In genomic region chr17:4934173-4934979, GRCh38 we compare ENCODE assay signal across 8 cellular contexts. TPM values are rescaled to one million over a fixed set of nuclear protein-coding genes. Genes with fewer than 3 reads are reported as not detected.
DNase-seq lines count a peak whose midpoint lies in the region; ATAC-seq and TF ChIP-seq lines count a peak whose summit lies in the region.

No MANE protein-coding gene starts in this region.

- H3K9me3 Mint-ChIP-seq in activated naive CD4-positive, alpha-beta T cell treated with anti-CD3 and anti-CD28 coated beads for 36 hours: no peaks in the 10 kb centered on the region

- H3K27me3 ChIP-seq in body of pancreas: no peaks in the 10 kb centered on the region
- no peaks in the 10 kb centered on the region for H3K27me3 ChIP-seq in vagina

- H3K4me1 ChIP-seq in body of pancreas (peaks cover 18% of the 10 kb centered on the region), vagina (peaks cover 27% of the 10 kb centered on the region)

- CTCF ChIA-PET in activated naive CD4-positive, alpha-beta T cell treated with anti-CD3 and anti-CD28 coated beads for 36 hours (lab: Charles Lee): interaction anchor here (1.0 kb wide), 1 partner anchor 53 kb away, joined by 4 read pairs; the partner anchor contains the start of gene CAMTA2

- H3K27ac ChIP-seq in body of pancreas: no peak overlapping the region
- H3K27ac ChIP-seq in vagina: no peak overlapping the region

- H3K27me3 Mint-ChIP-seq in activated naive CD4-positive, alpha-beta T cell treated with anti-CD3 and anti-CD28 coated beads for 36 hours (ENCODE audit: low read depth): peaks cover 2% of the 10 kb centered on the region

- H3K36me3 ChIP-seq in body of pancreas (replicated peaks in 1 of 2; ENCODE audit: insufficient read depth in 1 of 2, low read depth in 2 of 2) (peaks cover 0 to 9% of the 10 kb centered on the region in 2 donors), vagina (peaks cover 0 to 20% of the 10 kb centered on the region in 2 donors)

- no peak overlapping the region for H3K27ac Mint-ChIP-seq in activated naive CD4-positive, alpha-beta T cell treated with anti-CD3 and anti-CD28 coated beads for 36 hours

- no peak overlapping the region for H3K4me3 ChIP-seq in body of pancreas
- no peak overlapping the region for H3K4me3 ChIP-seq in vagina

- peaks cover 22% of the 10 kb centered on the region for H3K36me3 Mint-ChIP-seq in activated naive CD4-positive, alpha-beta T cell treated with anti-CD3 and anti-CD28 coated beads for 36 hours (ENCODE audit: low read depth)

- intact Hi-C loops in activated naive CD4-positive, alpha-beta T cell treated with anti-CD3 and anti-CD28 coated beads for 36 hours (cut with micrococcal nuclease): no loop called here
- intact Hi-C loops in body of pancreas (cut with DNase I): no loop called here
- intact Hi-C loops in vagina (cut with DNase I): no loop called here

- DNase-seq in activated naive CD4-positive, alpha-beta T cell treated with anti-CD3 and anti-CD28 coated beads for 36 hours: peak; percentile 19
- no peak for DNase-seq in activated naive CD4-positive, alpha-beta T cell treated with anti-CD3 and anti-CD28 coated beads, Interleukin-2, amount 50 U/mL, for 16 hours
- peak; percentile 58 for DNase-seq in NCI-H226
- DNase-seq in body of pancreas: peak in 3 of 4 donors; percentile 33 to 52 (median 35)
- peak; percentile 30 for DNase-seq in medulla oblongata (ENCODE audit: extremely low spot score)
- no peak for DNase-seq in NCI-H1092 treated with DMSO at 0.1 percent for 48 hours (lab: John Stamatoyannopoulos, UW)
- DNase-seq in vagina (ENCODE audit: extremely low spot score in 2 of 2): no peak

- no peak for TF ChIP-seq POLR2A in body of pancreas (IDR thresholded peaks at IDR 0.05)
- TF ChIP-seq POLR2A in vagina (IDR thresholded peaks at IDR 0.05): no peak

- no peak overlapping the region for H3K4me3 Mint-ChIP-seq in activated naive CD4-positive, alpha-beta T cell treated with anti-CD3 and anti-CD28 coated beads for 36 hours

- no peaks in the 10 kb centered on the region for H3K9me3 ChIP-seq in body of pancreas
- no peaks in the 10 kb centered on the region for H3K9me3 ChIP-seq in vagina

- ATAC-seq in body of pancreas (peak; percentile 9), GM21515 (IDR thresholded peaks at IDR 0.05; ENCODE audit: unreplicated experiment) (no peak)

- WGBS in body of pancreas, 2 donors: 18 to 27% methylated on average over 12 to 14 of the region's 14 CpGs

- peak in 1 of 7 experiments; percentile 21 for TF ChIP-seq CTCF in body of pancreas (IDR thresholded peaks at IDR 0.05)
- TF ChIP-seq CTCF in vagina (IDR thresholded peaks at IDR 0.05): no peak

- peaks cover 29% of the 10 kb centered on the region for H3K4me1 Mint-ChIP-seq in activated naive CD4-positive, alpha-beta T cell treated with anti-CD3 and anti-CD28 coated beads for 36 hours (ENCODE audit: low read depth)

RNA-seq across cellular contexts. Expression of gene GP1BA, which starts 2.3 kb away (rescaled TPM):
- not detected for total RNA-seq in activated naive CD4-positive, alpha-beta T cell treated with anti-CD3 and anti-CD28 coated beads for 36 hours
- total RNA-seq in body of pancreas (not detected), vagina (not detected)

RNA-seq across cellular contexts. Expression of gene SLC25A11, which starts 5.5 kb away (rescaled TPM):
- 10 to 100 TPM; 63.8 to 65.2 TPM for total RNA-seq in activated naive CD4-positive, alpha-beta T cell treated with anti-CD3 and anti-CD28 coated beads for 36 hours
- total RNA-seq in body of pancreas (10 to 100 TPM; 23.7 to 33.2 TPM), vagina (45.7 TPM)

RNA-seq across cellular contexts. Expression of gene RNF167, which starts 5.7 kb away (rescaled TPM):
- 100 to 1,000 TPM; 133 to 140 TPM for total RNA-seq in activated naive CD4-positive, alpha-beta T cell treated with anti-CD3 and anti-CD28 coated beads for 36 hours
- total RNA-seq in body of pancreas: 10 to 100 TPM; 23.1 to 37.6 TPM
- 54.3 TPM for total RNA-seq in vagina

RNA-seq across cellular contexts. Expression of gene PFN1, which starts 14.0 kb away (rescaled TPM):
- total RNA-seq in activated naive CD4-positive, alpha-beta T cell treated with anti-CD3 and anti-CD28 coated beads for 36 hours: 1,000 to 10,000 TPM; 1,812 to 1,876 TPM
- total RNA-seq in body of pancreas (100 to 1,000 TPM; 164 to 180 TPM), vagina (811 TPM)

RNA-seq across cellular contexts. Expression of gene ENO3, which starts 16.5 kb away (rescaled TPM):
- 10 to 100 TPM; 26.7 to 28.9 TPM for total RNA-seq in activated naive CD4-positive, alpha-beta T cell treated with anti-CD3 and anti-CD28 coated beads for 36 hours
- total RNA-seq in body of pancreas: 1 to 10 TPM; 3.3 to 3.6 TPM
- 5.6 TPM for total RNA-seq in vagina

Comparison
In these comparisons a context has a peak if more than half of its experiments do, and no peak if none do; other contexts are left out.
1. DNase-seq: peak in activated naive CD4-positive, alpha-beta T cell treated with anti-CD3 and anti-CD28 coated beads for 36 hours (single experiment), NCI-H226 (single experiment), body of pancreas (3 of 4) and medulla oblongata (single experiment); none in activated naive CD4-positive, alpha-beta T cell treated with anti-CD3 and anti-CD28 coated beads, Interleukin-2, amount 50 U/mL, for 16 hours (single experiment), NCI-H1092 treated with DMSO at 0.1 percent for 48 hours (single experiment) and vagina (0 of 2).